11 cellular contexts compared by ENCODE assay signal in the genomic region with DNA sequence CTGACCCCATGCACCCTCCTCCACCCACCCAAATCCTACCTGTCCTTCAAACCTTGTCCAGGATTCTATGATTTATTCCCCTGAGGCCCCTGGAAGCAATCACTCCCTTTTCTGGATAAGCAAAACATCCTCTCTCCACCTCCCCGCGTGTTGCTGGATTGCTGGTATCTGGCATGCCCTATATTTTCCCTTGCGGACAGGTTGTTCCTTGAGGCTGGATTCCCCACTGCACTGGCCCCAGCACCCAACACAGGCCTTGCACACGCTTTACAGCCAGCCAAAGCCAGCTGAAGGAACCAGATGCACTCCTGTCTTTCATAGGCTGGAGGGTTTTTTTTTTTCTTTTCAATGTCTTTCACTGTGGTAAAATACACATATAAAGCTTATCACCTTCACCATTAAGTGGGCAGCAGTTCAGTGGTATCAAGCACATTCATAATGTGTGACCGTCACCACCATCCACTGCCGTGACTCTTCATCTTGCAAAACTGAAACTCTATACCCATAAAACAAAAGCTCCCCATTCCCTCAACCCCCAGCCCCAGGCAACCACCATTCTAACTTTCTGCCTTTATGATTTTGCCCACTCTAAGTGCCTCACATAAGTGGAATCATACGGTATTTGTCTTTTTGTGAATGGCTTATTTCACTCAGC.
"Had no signal": no experiment of that assay in that cellular context is flagged by ENCODE, and none has a peak within 500 bp of the region (broad histone marks: within the 10 kb centered on the region; RNA-seq: fewer than 3 reads in every experiment).

No MANE protein-coding gene starts in this region.

- DNase-seq: activated naive CD4-positive, alpha-beta T cell; left lung; mucosa of descending colon; naive thymus-derived CD4-positive, alpha-beta T cell; sigmoid colon; stimulated activated CD4-positive, alpha-beta T cell treated with anti-CD3 and anti-CD28 coated beads, Interleukin-2, amount 100 ng/mL, for 24 hours; uterus had no signal

- H3K36me3 Mint-ChIP-seq: naive thymus-derived CD4-positive, alpha-beta T cell had no signal

- H3K27ac Mint-ChIP-seq: activated T-helper 1 cell treated with anti-CD3 and anti-CD28 coated beads, Interleukin-12 subunit alpha, Interleukin-12 subunit beta, Interleukin-2, Interleukin-4 antibody, amounts not matched to agents 30 ng/mL and 10 ng/mL and 1 ng/mL, durations not matched to agents 14 hours and 24 hours and 36 hours had no signal

- H3K27ac ChIP-seq: cardiac muscle cell, esophagus muscularis mucosa, left lung, sigmoid colon, uterus had no signal

- H3K9me3 Mint-ChIP-seq: activated T-helper 1 cell treated with anti-CD3 and anti-CD28 coated beads, Interleukin-12 subunit alpha, Interleukin-12 subunit beta, Interleukin-2, Interleukin-4 antibody, amounts not matched to agents 30 ng/mL and 10 ng/mL and 1 ng/mL, durations not matched to agents 14 hours and 24 hours and 36 hours; naive thymus-derived CD4-positive, alpha-beta T cell had no signal

- ATAC-seq: activated CD4-positive, CD25-positive, alpha-beta regulatory T cell treated with anti-CD3 and anti-CD28 coated beads, Interleukin-2, amount 50 U/mL, for 24 hours; left lung; mucosa of descending colon; naive thymus-derived CD4-positive, alpha-beta T cell had no signal

- H3K36me3 ChIP-seq: cardiac muscle cell, esophagus muscularis mucosa, left lung, sigmoid colon, uterus had no signal

- H3K4me1 ChIP-seq: left lung, sigmoid colon, uterus had no signal

- H3K4me3 ChIP-seq: cardiac muscle cell, esophagus muscularis mucosa, left lung, mucosa of descending colon, sigmoid colon, uterus had no signal

- H3K27me3 ChIP-seq: cardiac muscle cell, esophagus muscularis mucosa, left lung, sigmoid colon, uterus had no signal

- H3K9me3 ChIP-seq: esophagus muscularis mucosa, left lung, mucosa of descending colon, sigmoid colon, uterus had no signal

- H3K4me3 Mint-ChIP-seq: activated T-helper 1 cell treated with anti-CD3 and anti-CD28 coated beads, Interleukin-12 subunit alpha, Interleukin-12 subunit beta, Interleukin-2, Interleukin-4 antibody, amounts not matched to agents 30 ng/mL and 10 ng/mL and 1 ng/mL, durations not matched to agents 14 hours and 24 hours and 36 hours; naive thymus-derived CD4-positive, alpha-beta T cell had no signal
